Comparison of ENCODE assay signal across 20 cellular contexts in the genomic region with DNA sequence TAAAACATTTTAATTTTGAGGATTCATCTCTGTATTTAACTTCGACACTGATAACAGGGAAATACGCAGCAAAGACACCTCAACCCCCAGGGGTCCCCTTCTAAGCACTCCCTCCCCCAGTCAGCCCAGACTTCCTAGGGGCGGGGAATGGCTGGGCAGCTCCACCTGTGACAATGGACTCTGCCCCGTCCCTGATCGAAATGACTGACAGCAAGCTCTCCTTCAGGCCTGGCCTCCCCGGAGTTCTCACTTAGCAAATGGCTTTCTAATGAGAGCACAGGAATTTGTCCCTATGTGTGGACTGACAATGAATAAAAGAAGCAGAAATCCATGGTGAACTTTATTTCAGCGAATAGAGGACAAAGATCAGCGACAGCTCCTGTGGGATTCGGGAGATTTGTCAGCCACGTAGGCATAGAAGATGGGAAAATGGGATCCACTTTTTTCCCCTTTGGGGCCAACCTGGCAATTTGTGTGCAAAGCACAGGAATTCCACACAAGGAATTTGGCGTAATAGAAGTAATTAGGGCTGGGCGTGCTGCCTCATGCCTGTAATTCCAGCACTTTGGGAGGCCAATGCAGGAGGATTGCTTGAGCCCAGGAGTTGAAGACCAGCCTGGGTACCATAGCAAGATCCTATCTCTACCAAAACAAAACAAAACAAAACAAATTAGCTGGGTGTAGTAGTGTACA.
DNase-seq lines count a peak whose midpoint lies in the region; ATAC-seq, FAIRE-seq and TF ChIP-seq lines count a peak whose summit lies in the region.
"Had no signal": no experiment of that assay in that cellular context is flagged by ENCODE, and none has a peak within 500 bp of the region (broad histone marks: within the 10 kb centered on the region; RNA-seq: fewer than 3 reads in every experiment).

No MANE protein-coding gene starts in this region.

- peak overlapping the region in 1 of 2 experiments; percentile 40; a peak in 1 of 5 replicates for H3K4me3 Mint-ChIP-seq in H9
- no peak overlapping the region for H3K4me3 Mint-ChIP-seq in astrocyte (ENCODE audit: unreplicated experiment)
- peak overlapping the region; percentile 47 for H3K4me3 Mint-ChIP-seq in progenitor cell of endocrine pancreas (ENCODE audit: low read depth)

- H2AK5ac ChIP-seq in H9 (ENCODE audit: insufficient read length, low read length) = no peak overlapping the region

- DNase-seq in H9 (peak; percentile 77), astrocyte (ENCODE audit: low read depth) (no peak), left lobe of liver (ENCODE audit: low spot score) (peak; percentile 74), progenitor cell of endocrine pancreas (ENCODE audit: low spot score, unreplicated experiment) (peak; percentile 33), mammary epithelial cell (no peak), DMS53 treated with DMSO at 0.1 percent for 48 hours (lab: John Stamatoyannopoulos, UW; ENCODE audit: unreplicated experiment) (no peak), testis (no peak)
- DNase-seq: activated naive CD4-positive, alpha-beta T cell treated with anti-CD3 and anti-CD28 coated beads, Interleukin-2, amount 50 U/mL, for 16 hours; activated T-cell treated with anti-CD3 and anti-CD28 coated beads for 4 hours; CD8-positive, alpha-beta memory T cell; effector memory CD4-positive, alpha-beta T cell; GM23248; hippocampal formation; KG1; left ventricle myocardium inferior; naive thymus-derived CD8-positive, alpha-beta T cell; NCI-H1092; NCI-H774 had no signal

- H3K56ac ChIP-seq in H9 (ENCODE audit: insufficient read length, low read depth, low read length) = no peak overlapping the region

- H2BK15ac ChIP-seq in H9 (ENCODE audit: low read depth, low read length) = no peak overlapping the region

- H3K9me3 Mint-ChIP-seq in H9 (no peaks in the 10 kb centered on the region; a peak in 2 of 5 replicates), astrocyte (ENCODE audit: unreplicated experiment) (peaks cover 10% of the 10 kb centered on the region), progenitor cell of endocrine pancreas (ENCODE audit: low read depth) (no peaks in the 10 kb centered on the region)
- H3K9me3 Mint-ChIP-seq: CD8-positive, alpha-beta memory T cell; naive thymus-derived CD8-positive, alpha-beta T cell had no signal

- BruUV-seq in mammary epithelial cell (replicated peaks; lab: Mats Ljungman, UMichigan) = no TSS peak

- H3K23me2 ChIP-seq in H9 (ENCODE audit: insufficient read length, low read depth, low read length, poor library complexity, severe bottlenecking) = no peaks in the 10 kb centered on the region

- H3K4me1 Mint-ChIP-seq in H9 (peaks cover 28 to 39% of the 10 kb centered on the region in 2 experiments), astrocyte (ENCODE audit: low read depth, unreplicated experiment) (peaks cover 2% of the 10 kb centered on the region), progenitor cell of endocrine pancreas (ENCODE audit: low read depth) (peaks cover 25% of the 10 kb centered on the region)

- H4K8ac ChIP-seq in H9 (replicated peaks; ENCODE audit: insufficient read length, low read depth, low read length) = no peak overlapping the region

- CTCF ChIA-PET in mammary epithelial cell (lab: Charles Lee; ENCODE audit: low non-redundant PET) = no interaction called here

- H3K14ac ChIP-seq in H9 (ENCODE audit: insufficient read depth, low read length) = no peak overlapping the region

- TF ChIP-seq POLR2A in testis (IDR thresholded peaks at IDR 0.05) = no peak

- in situ Hi-C loops in mammary epithelial cell (cut with MboI; ENCODE audit: low sequenced_read_pairs in 2 of 2) = no loop called here

- H3K18ac ChIP-seq in H9 (ENCODE audit: insufficient read length, low read depth, low read length) = no peak overlapping the region

- H3K4me3 ChIP-seq in astrocyte (ENCODE audit: insufficient read depth, low read depth, low read length) = no peak overlapping the region
- H3K4me3 ChIP-seq in mammary epithelial cell (replicated peaks in 1 of 3; ENCODE audit: insufficient read depth in 1 of 3, low read depth in 2 of 3, low read length in 3 of 3) = no peak overlapping the region
- H3K4me3 ChIP-seq in testis = no peak overlapping the region
- H3K4me3 ChIP-seq: breast epithelium, GM23248, left ventricle myocardium inferior had no signal

- H2BK120ac ChIP-seq in H9 (ENCODE audit: low read depth, low read length, poor library complexity, severe bottlenecking) = no peak overlapping the region

- H4K20me1 ChIP-seq in H9 (ENCODE audit: control insufficient read depth, insufficient read depth, insufficient read length) = no peaks in the 10 kb centered on the region
- no peaks in the 10 kb centered on the region for H4K20me1 ChIP-seq in astrocyte (ENCODE audit: insufficient read depth, low read length)
- H4K20me1 ChIP-seq in mammary epithelial cell (ENCODE audit: insufficient read depth, low read length) = no peaks in the 10 kb centered on the region

- H3K4me1 ChIP-seq in H9 (ENCODE audit: insufficient read depth, low read length) (peaks cover 3% of the 10 kb centered on the region; the same call in 1 of the 2 replicates), astrocyte (ENCODE audit: insufficient read depth, low read length) (no peaks in the 10 kb centered on the region), mammary epithelial cell (ENCODE audit: insufficient read depth, low read length) (peaks cover 11% of the 10 kb centered on the region), testis (no peaks in the 10 kb centered on the region)
- H3K4me1 ChIP-seq: breast epithelium had no signal

- H3K9ac ChIP-seq in H9 (ENCODE audit: extremely low read depth, insufficient read length, low read length) (no peak overlapping the region), astrocyte (ENCODE audit: low read length) (no peak overlapping the region), mammary epithelial cell (ENCODE audit: insufficient read depth, low read length) (no peak overlapping the region)
- H3K9ac ChIP-seq: GM23248 had no signal

- H4K91ac ChIP-seq in H9 (ENCODE audit: insufficient read length, low read depth, low read length) = no peak overlapping the region

- H3K4me2 ChIP-seq in H9 (ENCODE audit: insufficient read depth, insufficient read length, low read length) (peak overlapping the region; percentile 12), astrocyte (ENCODE audit: low read length) (no peak overlapping the region), mammary epithelial cell (ENCODE audit: insufficient read depth, low read depth, low read length) (no peak overlapping the region)

- no peak overlapping the region for H2BK12ac ChIP-seq in H9 (ENCODE audit: insufficient read length, low read depth, low read length)

- no peaks in the 10 kb centered on the region for H3K79me2 ChIP-seq in H9 (ENCODE audit: insufficient read depth, low read length)
- no peaks in the 10 kb centered on the region for H3K79me2 ChIP-seq in astrocyte (ENCODE audit: insufficient read depth, low read length)
- no peaks in the 10 kb centered on the region for H3K79me2 ChIP-seq in mammary epithelial cell (ENCODE audit: insufficient read depth, low read length)

- WGBS in H9 (ENCODE audit: extremely low coverage, insufficient read length, low lambda C conversion rate) = no CpG with 5 or more reads among the region's 12 CpGs
- WGBS in mammary epithelial cell (ENCODE audit: low coverage, missing lambda C conversion rate) = 94% methylated on average over 10 of the region's 12 CpGs
- 88 to 95% methylated on average over 12 of the region's 12 CpGs for WGBS in testis, 2 donors

- H3K36me3 Mint-ChIP-seq in H9 (ENCODE audit: insufficient read depth in 1 of 3, low read depth in 3 of 3) (peaks cover 0 to 4% (median 0%) of the 10 kb centered on the region in 3 experiments; a peak in 2 of 7 replicates), astrocyte (ENCODE audit: low read depth, unreplicated experiment) (no peaks in the 10 kb centered on the region), progenitor cell of endocrine pancreas (ENCODE audit: insufficient read depth) (no peaks in the 10 kb centered on the region)
- H3K36me3 Mint-ChIP-seq: naive thymus-derived CD8-positive, alpha-beta T cell had no signal

- H3K27ac Mint-ChIP-seq in H9 (peak overlapping the region in 1 of 3 experiments; percentile 27; a peak in 1 of 7 replicates), astrocyte (ENCODE audit: unreplicated experiment) (peak overlapping the region; percentile 4), progenitor cell of endocrine pancreas (peak overlapping the region; percentile 90)
- H3K27ac Mint-ChIP-seq: CD8-positive, alpha-beta memory T cell; naive thymus-derived CD8-positive, alpha-beta T cell had no signal

- H3T11ph ChIP-seq in H9 (ENCODE audit: low read length) = no peak overlapping the region

- H3K27me3 ChIP-seq in H9 (ENCODE audit: insufficient read depth, low read length) = peaks cover 2% of the 10 kb centered on the region
- peaks cover 38% of the 10 kb centered on the region for H3K27me3 ChIP-seq in astrocyte (ENCODE audit: insufficient read depth, low read length)
- H3K27me3 ChIP-seq in mammary epithelial cell (ENCODE audit: insufficient read depth, low read length) = peaks cover 3% of the 10 kb centered on the region
- H3K27me3 ChIP-seq in testis = no peaks in the 10 kb centered on the region
- H3K27me3 ChIP-seq: breast epithelium had no signal

- H3K27ac ChIP-seq in H9 (ENCODE audit: insufficient read length, low read depth, low read length) (no peak overlapping the region), astrocyte (ENCODE audit: low read depth, low read length) (no peak overlapping the region), mammary epithelial cell (ENCODE audit: insufficient read depth, low read depth, low read length) (no peak overlapping the region), testis (no peak overlapping the region)
- H3K27ac ChIP-seq: breast epithelium, GM23248, left ventricle myocardium inferior had no signal

- H2AFZ ChIP-seq in H9 (ENCODE audit: low read length) (no peak overlapping the region), astrocyte (ENCODE audit: low read depth, low read length) (no peak overlapping the region), mammary epithelial cell (ENCODE audit: low read depth, low read length) (no peak overlapping the region)
- H2AFZ ChIP-seq: GM23248 had no signal

- no peak overlapping the region for H2BK5ac ChIP-seq in H9 (ENCODE audit: insufficient read length, low read length)

- H3K27me3 Mint-ChIP-seq in H9 (ENCODE audit: low read depth) (peaks cover 35% of the 10 kb centered on the region), astrocyte (ENCODE audit: low read depth, unreplicated experiment) (peaks cover 35% of the 10 kb centered on the region), progenitor cell of endocrine pancreas (peaks cover 16% of the 10 kb centered on the region)

- H3K79me1 ChIP-seq in H9 (ENCODE audit: insufficient read depth, low read depth, low read length, poor library complexity, severe bottlenecking) = no peaks in the 10 kb centered on the region

- no peaks in the 10 kb centered on the region for H3K36me3 ChIP-seq in astrocyte (ENCODE audit: insufficient read depth, low read length)
- H3K36me3 ChIP-seq in mammary epithelial cell (ENCODE audit: insufficient read depth, low read length) = no peaks in the 10 kb centered on the region
- no peaks in the 10 kb centered on the region for H3K36me3 ChIP-seq in testis (ENCODE audit: low read depth, missing control alignments)
- H3K36me3 ChIP-seq: breast epithelium, left ventricle myocardium inferior had no signal

- no peaks in the 10 kb centered on the region for H3K9me3 ChIP-seq in H9 (ENCODE audit: control insufficient read depth, low read depth, low read length)
- no peaks in the 10 kb centered on the region for H3K9me3 ChIP-seq in astrocyte (ENCODE audit: insufficient read depth, low read depth, low read length)
- H3K9me3 ChIP-seq in mammary epithelial cell (replicated peaks; ENCODE audit: insufficient read depth, low read length) = no peaks in the 10 kb centered on the region
- no peaks in the 10 kb centered on the region for H3K9me3 ChIP-seq in testis
- H3K9me3 ChIP-seq: breast epithelium, left ventricle myocardium inferior had no signal

- no peak overlapping the region for H3K4ac ChIP-seq in H9 (ENCODE audit: low read depth, low read length)

- TF ChIP-seq CTCF in H9 (conservative IDR thresholded peaks at IDR 0.05) = no peak
- TF ChIP-seq CTCF in astrocyte (IDR thresholded peaks at IDR 0.05; ENCODE audit: insufficient read depth, low read depth, low read length) = no peak
- TF ChIP-seq CTCF in progenitor cell of endocrine pancreas (IDR thresholded peaks at IDR 0.05; ENCODE audit: unreplicated experiment) = no peak
- no peak for TF ChIP-seq CTCF in mammary epithelial cell (conservative IDR thresholded peaks at IDR 0.05 in 1 of 2, IDR thresholded peaks at IDR 0.05 in 1 of 2; ENCODE audit: extremely low read depth in 1 of 2, insufficient read depth in 1 of 2, low read depth in 1 of 2, low read length in 2 of 2)
- no peak for TF ChIP-seq CTCF in testis (IDR thresholded peaks at IDR 0.05)

- dilution Hi-C loops in mammary epithelial cell (cut with HindIII; ENCODE audit: low sequenced_read_pairs) = no loop called here

- ATAC-seq in left lobe of liver (peak; percentile 89), HG03135 (IDR thresholded peaks at IDR 0.05; ENCODE audit: unreplicated experiment) (no peak)
- ATAC-seq: naive thymus-derived CD8-positive, alpha-beta T cell had no signal

- intact Hi-C loops in mammary epithelial cell (cut with micrococcal nuclease) (loop anchor here (5.0 kb wide), 1 partner anchor 35 kb away; no protein-coding TSS in a partner anchor), testis (cut with DNase I; ENCODE audit: low total_unique reads) (loop anchor here (10.0 kb wide), 1 partner anchor 82 kb away; no protein-coding TSS in a partner anchor)

- no peak for FAIRE-seq in astrocyte (lab: Jason Lieb, UNC)

- no peak overlapping the region for H3K23ac ChIP-seq in H9 (ENCODE audit: insufficient read length, low read depth, low read length)

- no peak overlapping the region for H2BK20ac ChIP-seq in H9 (ENCODE audit: low read depth, low read length, poor library complexity, severe bottlenecking)

- H4K5ac ChIP-seq in H9 (ENCODE audit: insufficient read length, low read depth, low read length) = no peak overlapping the region

Comparison
In these comparisons a context has a peak if more than half of its experiments do, and no peak if none do; other contexts are left out.
1. DNase-seq: peak in H9 (single experiment), left lobe of liver (single experiment) and progenitor cell of endocrine pancreas (single experiment); none in astrocyte (single experiment), mammary epithelial cell (single experiment), DMS53 treated with DMSO at 0.1 percent for 48 hours (single experiment) and testis (single experiment).